Comparison of ENCODE assay signal across 1 cellular context in genomic region chr12:6376965-6377666, GRCh38.
TF ChIP-seq lines count a peak whose summit lies in the region.

No MANE protein-coding gene starts in this region.

TF ChIP-seq in HepG2, 621 proteins besides CTCF, POLR2A, EP300 and RAD21:
- TF ChIP-seq ZNF354B (CRISPR knock-in tag; IDR thresholded peaks at IDR 0.05) (0 out of 2 replicates have a peak, but pooled peaks have one; percentile 65), ZNF296 (CRISPR knock-in tag; conservative IDR thresholded peaks at IDR 0.05) (no peak), ZBTB42 (CRISPR knock-in tag; IDR thresholded peaks at IDR 0.05) (0 out of 2 replicates have a peak, but pooled peaks have one; percentile 30), TBX3 (IDR thresholded peaks at IDR 0.05; ENCODE audit: borderline replicate concordance) (no peak), REPIN1 (CRISPR knock-in tag; IDR thresholded peaks at IDR 0.05; ENCODE audit: borderline replicate concordance, low read depth) (0 out of 2 replicates have a peak, but pooled peaks have one; percentile 63), HMG20A (CRISPR knock-in tag; IDR thresholded peaks at IDR 0.05; ENCODE audit: borderline replicate concordance) (no peak), HDAC1 (CRISPR knock-in tag; IDR thresholded peaks at IDR 0.05) (0 out of 2 replicates have a peak, but pooled peaks have one; percentile 10), PTBP1 (IDR thresholded peaks at IDR 0.05; ENCODE audit: low read depth, low read length, poor library complexity, severe bottlenecking) (no peak)
- TF ChIP-seq, protein P1, sequence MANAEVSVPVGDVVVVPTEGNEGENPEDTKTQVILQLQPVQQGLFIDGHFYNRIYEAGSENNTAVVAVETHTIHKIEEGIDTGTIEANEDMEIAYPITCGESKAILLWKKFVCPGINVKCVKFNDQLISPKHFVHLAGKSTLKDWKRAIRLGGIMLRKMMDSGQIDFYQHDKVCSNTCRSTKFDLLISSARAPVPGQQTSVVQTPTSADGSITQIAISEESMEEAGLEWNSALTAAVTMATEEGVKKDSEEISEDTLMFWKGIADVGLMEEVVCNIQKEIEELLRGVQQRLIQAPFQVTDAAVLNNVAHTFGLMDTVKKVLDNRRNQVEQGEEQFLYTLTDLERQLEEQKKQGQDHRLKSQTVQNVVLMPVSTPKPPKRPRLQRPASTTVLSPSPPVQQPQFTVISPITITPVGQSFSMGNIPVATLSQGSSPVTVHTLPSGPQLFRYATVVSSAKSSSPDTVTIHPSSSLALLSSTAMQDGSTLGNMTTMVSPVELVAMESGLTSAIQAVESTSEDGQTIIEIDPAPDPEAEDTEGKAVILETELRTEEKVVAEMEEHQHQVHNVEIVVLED (CRISPR knock-in tag; IDR thresholded peaks at IDR 0.05; ENCODE audit: borderline replicate concordance): no peak
- TF ChIP-seq, protein P2, sequence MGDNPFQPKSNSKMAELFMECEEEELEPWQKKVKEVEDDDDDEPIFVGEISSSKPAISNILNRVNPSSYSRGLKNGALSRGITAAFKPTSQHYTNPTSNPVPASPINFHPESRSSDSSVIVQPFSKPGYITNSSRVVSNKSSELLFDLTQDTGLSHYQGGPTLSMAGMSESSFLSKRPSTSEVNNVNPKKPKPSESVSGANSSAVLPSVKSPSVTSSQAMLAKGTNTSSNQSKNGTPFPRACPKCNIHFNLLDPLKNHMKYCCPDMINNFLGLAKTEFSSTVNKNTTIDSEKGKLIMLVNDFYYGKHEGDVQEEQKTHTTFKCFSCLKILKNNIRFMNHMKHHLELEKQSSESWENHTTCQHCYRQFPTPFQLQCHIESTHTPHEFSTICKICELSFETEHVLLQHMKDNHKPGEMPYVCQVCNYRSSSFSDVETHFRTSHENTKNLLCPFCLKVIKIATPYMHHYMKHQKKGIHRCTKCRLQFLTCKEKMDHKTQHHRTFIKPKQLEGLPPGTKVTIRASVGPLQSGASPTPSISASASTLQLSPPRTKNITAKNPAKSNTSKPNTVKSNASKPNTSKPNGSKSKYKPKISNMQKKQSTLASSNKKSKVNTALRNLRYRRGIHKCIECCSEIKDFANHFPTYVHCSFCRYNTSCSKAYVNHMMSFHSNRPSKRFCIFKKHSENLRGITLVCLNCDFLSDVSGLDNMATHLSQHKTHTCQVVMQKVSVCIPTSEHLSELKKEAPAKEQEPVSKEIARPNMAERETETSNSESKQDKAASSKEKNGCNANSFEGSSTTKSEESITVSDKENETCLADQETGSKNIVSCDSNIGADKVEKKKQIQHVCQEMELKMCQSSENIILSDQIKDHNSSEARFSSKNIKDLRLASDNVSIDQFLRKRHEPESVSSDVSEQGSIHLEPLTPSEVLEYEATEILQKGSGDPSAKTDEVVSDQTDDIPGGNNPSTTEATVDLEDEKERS (CRISPR knock-in tag; IDR thresholded peaks at IDR 0.05): 0 out of 2 replicates have a peak, but pooled peaks have one; percentile 28
TF ChIP-seq in HepG2: peak in this region for 5.
